2 cellular contexts compared by ENCODE assay signal in genomic region chr18:23617412-23618009, GRCh38.
TF ChIP-seq lines count a peak whose summit lies in the region.

No MANE protein-coding gene starts in this region.

TF ChIP-seq in liver, 16 proteins besides CTCF, POLR2A, EP300 and RAD21:
- TF ChIP-seq RXRA (IDR thresholded peaks at IDR 0.05) (peak in 1 of 2 donors; percentile 35), MAX (IDR thresholded peaks at IDR 0.05) (no peak), SP1 (IDR thresholded peaks at IDR 0.05) (peak; percentile 64), HNF4G (IDR thresholded peaks at IDR 0.05) (no peak), ATF3 (IDR thresholded peaks at IDR 0.05) (no peak), FOXA1 (IDR thresholded peaks at IDR 0.05) (no peak), JUND (IDR thresholded peaks at IDR 0.05) (peak in 1 of 2 donors; percentile 71), TAF1 (conservative IDR thresholded peaks at IDR 0.05) (no peak), EGR1 (IDR thresholded peaks at IDR 0.05; ENCODE audit: low read depth in 2 of 2) (no peak), NR2F2 (IDR thresholded peaks at IDR 0.05) (no peak)

TF ChIP-seq in HepG2, 621 proteins besides CTCF, POLR2A, EP300 and RAD21:
- TF ChIP-seq KAT8 (CRISPR knock-in tag; IDR thresholded peaks at IDR 0.05) (no peak), ZNF460 (CRISPR knock-in tag; IDR thresholded peaks at IDR 0.05; ENCODE audit: borderline replicate concordance) (no peak), ZNF10 (CRISPR knock-in tag; IDR thresholded peaks at IDR 0.05; ENCODE audit: borderline replicate concordance, low read depth) (no peak), RFXAP (CRISPR knock-in tag; IDR thresholded peaks at IDR 0.05; ENCODE audit: borderline replicate concordance) (no peak), ZBTB10 (CRISPR knock-in tag; IDR thresholded peaks at IDR 0.05; ENCODE audit: borderline replicate concordance) (no peak), ZNF619 (CRISPR knock-in tag; IDR thresholded peaks at IDR 0.05) (no peak), MATR3 (CRISPR knock-in tag; IDR thresholded peaks at IDR 0.05) (no peak), ARID5B (CRISPR knock-in tag; IDR thresholded peaks at IDR 0.05) (no peak), ELK4 (CRISPR knock-in tag; IDR thresholded peaks at IDR 0.05; ENCODE audit: borderline replicate concordance) (no peak), BRF2 (CRISPR knock-in tag; IDR thresholded peaks at IDR 0.05) (no peak)
TF ChIP-seq in HepG2: peak in this region for 0.
